ENCODE assay signal across 8 cellular contexts in the genomic region with DNA sequence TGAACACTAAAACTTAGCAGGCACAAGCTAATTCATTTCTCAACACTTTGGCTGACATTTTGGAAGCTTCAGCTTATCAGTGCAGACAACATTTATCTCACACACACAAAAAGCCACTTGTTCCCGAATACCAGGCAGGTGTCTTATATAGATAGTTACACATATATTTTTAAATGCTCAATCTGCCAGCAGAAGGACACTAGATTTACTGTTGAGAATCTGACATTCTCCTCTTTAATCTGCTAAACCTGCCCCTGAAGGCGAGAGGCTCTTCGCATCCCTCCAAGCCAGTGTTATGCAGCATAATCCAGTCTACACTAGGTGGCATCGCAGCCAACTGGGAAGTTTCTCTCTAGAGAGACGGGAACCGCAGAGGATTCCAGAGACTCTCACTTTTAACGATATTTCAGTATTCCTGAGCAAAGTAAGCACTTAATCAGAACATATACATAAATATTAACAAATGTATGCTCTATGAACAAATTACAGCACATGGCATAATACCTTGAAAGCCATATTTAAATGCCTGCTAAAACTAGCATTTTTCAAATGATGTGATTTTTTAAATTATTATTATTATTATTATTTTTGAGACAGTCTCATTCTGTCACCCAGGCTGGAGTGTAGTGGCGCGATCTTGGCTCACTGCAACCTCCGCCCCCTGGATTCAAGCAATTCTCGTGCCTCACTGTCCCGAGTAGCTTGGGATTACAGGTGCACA.
DNase-seq lines count a peak whose midpoint lies in the region; ATAC-seq and TF ChIP-seq lines count a peak whose summit lies in the region.

No MANE protein-coding gene starts in this region.

- H3K4me2 ChIP-seq in OCI-LY7 (ENCODE audit: low read length), result no peak overlapping the region
- H3K4me2 ChIP-seq in neural cell (ENCODE audit: low read length), result no peak overlapping the region

- H3K9me2 ChIP-seq in OCI-LY7 (ENCODE audit: insufficient read depth, low read length), result no peaks in the 10 kb centered on the region
- H3K9me2 ChIP-seq in neural cell (ENCODE audit: insufficient read depth, low read length), result no peaks in the 10 kb centered on the region

- TF ChIP-seq CTCF in GM12873 (IDR thresholded peaks at IDR 0.05; ENCODE audit: insufficient read depth, low read depth, low read length, missing control alignments) (peak; percentile 47), OCI-LY7 (conservative IDR thresholded peaks at IDR 0.05; ENCODE audit: low read length) (peak; percentile 74), neural cell (IDR thresholded peaks at IDR 0.05; ENCODE audit: poor library complexity, severe bottlenecking) (peak; percentile 36)

- H3K27ac ChIP-seq in OCI-LY7 (ENCODE audit: low read depth, low read length, poor library complexity, severe bottlenecking) (no peak overlapping the region), neural cell (ENCODE audit: low read length) (no peak overlapping the region)

- intact Hi-C loops in OCI-LY7 (cut with micrococcal nuclease; ENCODE audit: unreplicated experiment), result no loop called here

- POLR2A ChIA-PET in OCI-LY7 (lab: Charles Lee), result no interaction called here

- H3K9me3 ChIP-seq in OCI-LY7 (ENCODE audit: low read length), result no peaks in the 10 kb centered on the region
- no peaks in the 10 kb centered on the region for H3K9me3 ChIP-seq in neural cell (ENCODE audit: low read length)

- H3K4me1 ChIP-seq in OCI-LY7 (ENCODE audit: insufficient read depth, low read length, poor library complexity, severe bottlenecking), result no peaks in the 10 kb centered on the region

- no peak overlapping the region for H2AFZ ChIP-seq in OCI-LY7 (ENCODE audit: low read length)
- H2AFZ ChIP-seq in neural cell (ENCODE audit: low read depth, low read length), result no peak overlapping the region

- peak; percentile 23 for DNase-seq in 8988T
- DNase-seq in OCI-LY7 (ENCODE audit: low spot score), result peak; percentile 37
- DNase-seq in epidermal melanocyte (ENCODE audit: insufficient read length, low spot score), result peak; percentile 40

- no TSS peak for BruUV-seq in OCI-LY7 (replicated peaks; lab: Mats Ljungman, UMichigan)

- H3K79me2 ChIP-seq in OCI-LY7 (ENCODE audit: insufficient read depth, low read depth, low read length), result no peaks in the 10 kb centered on the region
- H3K79me2 ChIP-seq in neural cell (replicated peaks; ENCODE audit: insufficient read depth, low read length), result no peaks in the 10 kb centered on the region

- TF ChIP-seq RAD21 in neural cell (conservative IDR thresholded peaks at IDR 0.05), result peak; percentile 20

- no peak for TF ChIP-seq EP300 in neural cell (conservative IDR thresholded peaks at IDR 0.05; ENCODE audit: poor library complexity, severe bottlenecking)

- no peaks in the 10 kb centered on the region for H3F3A ChIP-seq in neural cell (ENCODE audit: insufficient read depth, low read length, poor library complexity, severe bottlenecking)

- H3K27me3 ChIP-seq in neural cell (ENCODE audit: insufficient read depth, low read depth, low read length), result no peaks in the 10 kb centered on the region

- no peak overlapping the region for H3K9ac ChIP-seq in neural cell (ENCODE audit: low read length)

- H3K36me3 ChIP-seq in OCI-LY7 (ENCODE audit: insufficient read depth, low read length) (no peaks in the 10 kb centered on the region), neural cell (ENCODE audit: insufficient read depth, low read length) (no peaks in the 10 kb centered on the region)

- no peaks in the 10 kb centered on the region for H4K20me1 ChIP-seq in OCI-LY7 (ENCODE audit: insufficient read depth, low read length)
- H4K20me1 ChIP-seq in neural cell (ENCODE audit: insufficient read depth), result no peaks in the 10 kb centered on the region

- ATAC-seq in GM21619 (IDR thresholded peaks at IDR 0.05; ENCODE audit: unreplicated experiment), result no peak
- ATAC-seq in HG03520 (IDR thresholded peaks at IDR 0.05; ENCODE audit: unreplicated experiment), result no peak
- ATAC-seq in GM19467 (IDR thresholded peaks at IDR 0.05; ENCODE audit: unreplicated experiment), result no peak

- H3K4me3 ChIP-seq in OCI-LY7 (ENCODE audit: low read depth, low read length, poor library complexity, severe bottlenecking), result no peak overlapping the region
- H3K4me3 ChIP-seq in neural cell (ENCODE audit: low read length), result no peak overlapping the region

- CTCF ChIA-PET in OCI-LY7 (lab: Charles Lee; ENCODE audit: unreplicated experiment), result no interaction called here

TF ChIP-seq in neural cell, 6 proteins besides CTCF, POLR2A, EP300 and RAD21:
- TF ChIP-seq, protein P1, sequence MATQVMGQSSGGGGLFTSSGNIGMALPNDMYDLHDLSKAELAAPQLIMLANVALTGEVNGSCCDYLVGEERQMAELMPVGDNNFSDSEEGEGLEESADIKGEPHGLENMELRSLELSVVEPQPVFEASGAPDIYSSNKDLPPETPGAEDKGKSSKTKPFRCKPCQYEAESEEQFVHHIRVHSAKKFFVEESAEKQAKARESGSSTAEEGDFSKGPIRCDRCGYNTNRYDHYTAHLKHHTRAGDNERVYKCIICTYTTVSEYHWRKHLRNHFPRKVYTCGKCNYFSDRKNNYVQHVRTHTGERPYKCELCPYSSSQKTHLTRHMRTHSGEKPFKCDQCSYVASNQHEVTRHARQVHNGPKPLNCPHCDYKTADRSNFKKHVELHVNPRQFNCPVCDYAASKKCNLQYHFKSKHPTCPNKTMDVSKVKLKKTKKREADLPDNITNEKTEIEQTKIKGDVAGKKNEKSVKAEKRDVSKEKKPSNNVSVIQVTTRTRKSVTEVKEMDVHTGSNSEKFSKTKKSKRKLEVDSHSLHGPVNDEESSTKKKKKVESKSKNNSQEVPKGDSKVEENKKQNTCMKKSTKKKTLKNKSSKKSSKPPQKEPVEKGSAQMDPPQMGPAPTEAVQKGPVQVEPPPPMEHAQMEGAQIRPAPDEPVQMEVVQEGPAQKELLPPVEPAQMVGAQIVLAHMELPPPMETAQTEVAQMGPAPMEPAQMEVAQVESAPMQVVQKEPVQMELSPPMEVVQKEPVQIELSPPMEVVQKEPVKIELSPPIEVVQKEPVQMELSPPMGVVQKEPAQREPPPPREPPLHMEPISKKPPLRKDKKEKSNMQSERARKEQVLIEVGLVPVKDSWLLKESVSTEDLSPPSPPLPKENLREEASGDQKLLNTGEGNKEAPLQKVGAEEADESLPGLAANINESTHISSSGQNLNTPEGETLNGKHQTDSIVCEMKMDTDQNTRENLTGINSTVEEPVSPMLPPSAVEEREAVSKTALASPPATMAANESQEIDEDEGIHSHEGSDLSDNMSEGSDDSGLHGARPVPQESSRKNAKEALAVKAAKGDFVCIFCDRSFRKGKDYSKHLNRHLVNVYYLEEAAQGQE (IDR thresholded peaks at IDR 0.05; ENCODE audit: borderline replicate concordance), result no peak
- TF ChIP-seq TAF1 (IDR thresholded peaks at IDR 0.05; ENCODE audit: low read depth), result no peak
- TF ChIP-seq POLR2AphosphoS5 (IDR thresholded peaks at IDR 0.05), result no peak
- no peak for TF ChIP-seq EZH2 (IDR thresholded peaks at IDR 0.05; ENCODE audit: borderline replicate concordance, insufficient read depth, low read length, poor library complexity, severe bottlenecking)
- no peak for TF ChIP-seq SMC3 (conservative IDR thresholded peaks at IDR 0.05; ENCODE audit: poor library complexity)
- TF ChIP-seq MXI1 (conservative IDR thresholded peaks at IDR 0.05; ENCODE audit: poor library complexity, severe bottlenecking), result no peak
